In genomic region chr5:127833999-127834953, GRCh38 we compare ENCODE assay signal across 11 cellular contexts.
DNase-seq lines count a peak whose midpoint lies in the region; ATAC-seq and TF ChIP-seq lines count a peak whose summit lies in the region.
"Had no signal": no experiment of that assay in that cellular context is flagged by ENCODE, and none has a peak within 500 bp of the region (broad histone marks: within the 10 kb centered on the region; RNA-seq: fewer than 3 reads in every experiment).

No MANE protein-coding gene starts in this region.

- no peak overlapping the region for H3K9ac ChIP-seq in endodermal cell (ENCODE audit: extremely low read depth, low read length, poor library complexity, severe bottlenecking)

- no peak overlapping the region for H3K27ac Mint-ChIP-seq in endodermal cell
- no peak overlapping the region for H3K27ac Mint-ChIP-seq in effector memory CD8-positive, alpha-beta T cell
- no peak overlapping the region for H3K27ac Mint-ChIP-seq in activated CD4-positive, alpha-beta T cell treated with anti-CD3 and anti-CD28 coated beads, Interleukin-2, amount 10 ng/mL, durations not matched to agents 24 days and 14 days

- H3K4me1 Mint-ChIP-seq in endodermal cell, result peaks cover 11% of the 10 kb centered on the region
- H3K4me1 Mint-ChIP-seq in effector memory CD8-positive, alpha-beta T cell (ENCODE audit: low read depth in 2 of 2), result peaks cover 0 to 8% of the 10 kb centered on the region in 2 donors
- H3K4me1 Mint-ChIP-seq in activated CD4-positive, alpha-beta T cell treated with anti-CD3 and anti-CD28 coated beads, Interleukin-2, amount 10 ng/mL, durations not matched to agents 24 days and 14 days, result peaks cover 4% of the 10 kb centered on the region

- H3K9me3 Mint-ChIP-seq in endodermal cell, result peaks cover 18% of the 10 kb centered on the region
- H3K9me3 Mint-ChIP-seq in effector memory CD8-positive, alpha-beta T cell, result no peaks in the 10 kb centered on the region
- peaks cover 5% of the 10 kb centered on the region for H3K9me3 Mint-ChIP-seq in activated CD4-positive, alpha-beta T cell treated with anti-CD3 and anti-CD28 coated beads, Interleukin-2, amount 10 ng/mL, durations not matched to agents 24 days and 14 days

- peak overlapping the region; percentile 29 for H3K27ac ChIP-seq in endodermal cell (ENCODE audit: low read depth, low read length)

- H3K4me3 ChIP-seq in endodermal cell (ENCODE audit: low read length), result no peak overlapping the region

- peaks cover 19% of the 10 kb centered on the region for H3K9me3 ChIP-seq in endodermal cell (ENCODE audit: control insufficient read depth, low read length)

- H3K4me3 Mint-ChIP-seq in endodermal cell, result no peak overlapping the region
- no peak overlapping the region for H3K4me3 Mint-ChIP-seq in effector memory CD8-positive, alpha-beta T cell
- H3K4me3 Mint-ChIP-seq in activated CD4-positive, alpha-beta T cell treated with anti-CD3 and anti-CD28 coated beads, Interleukin-2, amount 10 ng/mL, durations not matched to agents 24 days and 14 days, result no peak overlapping the region

- ATAC-seq in GM19467 (IDR thresholded peaks at IDR 0.05; ENCODE audit: unreplicated experiment), result peak; percentile 57
- ATAC-seq in stimulated activated naive CD8-positive, alpha-beta T cell treated with anti-CD3 and anti-CD28 coated beads, Interleukin-15, Interleukin-2, amounts not matched to agents 100 U/mL and 50 U/mL, for 24 hours, result no peak
- ATAC-seq in effector memory CD8-positive, alpha-beta T cell (replicated peaks), result no peak
- no peak for ATAC-seq in GM18505 (IDR thresholded peaks at IDR 0.05; ENCODE audit: unreplicated experiment)

- H3K36me3 ChIP-seq in endodermal cell (ENCODE audit: control insufficient read depth, insufficient read depth, low read length), result no peaks in the 10 kb centered on the region

- TF ChIP-seq POLR2A in GM18505 (IDR thresholded peaks at IDR 0.05; ENCODE audit: borderline replicate concordance, extremely low read depth, insufficient read depth, insufficient read length), result no peak

- 89 to 91% methylated on average over 3 to 7 of the region's 7 CpGs for WGBS in endodermal cell (ENCODE audit: insufficient coverage in 1 of 2, insufficient read length in 1 of 2), 2 experiments

- in situ Hi-C loops in Caki2 (cut with HindIII; ENCODE audit: low pct_unique_long_range_greater_than_20kb, low sequenced_read_pairs), result no loop called here

- H3K36me3 Mint-ChIP-seq in endodermal cell (ENCODE audit: low read depth), result no peaks in the 10 kb centered on the region
- H3K36me3 Mint-ChIP-seq in effector memory CD8-positive, alpha-beta T cell (ENCODE audit: insufficient read depth), result no peaks in the 10 kb centered on the region
- no peaks in the 10 kb centered on the region for H3K36me3 Mint-ChIP-seq in activated CD4-positive, alpha-beta T cell treated with anti-CD3 and anti-CD28 coated beads, Interleukin-2, amount 10 ng/mL, durations not matched to agents 24 days and 14 days (ENCODE audit: low read depth)

- peaks cover 2% of the 10 kb centered on the region for H3K4me1 ChIP-seq in endodermal cell (ENCODE audit: control insufficient read depth, insufficient read depth, low read length)

- TF ChIP-seq CTCF in endodermal cell (conservative IDR thresholded peaks at IDR 0.05), result no peak

- H3K27me3 Mint-ChIP-seq in endodermal cell (ENCODE audit: insufficient read depth), result no peaks in the 10 kb centered on the region
- H3K27me3 Mint-ChIP-seq in effector memory CD8-positive, alpha-beta T cell, result peaks cover 0 to under 1% of the 10 kb centered on the region in 2 donors
- peaks cover 24% of the 10 kb centered on the region for H3K27me3 Mint-ChIP-seq in activated CD4-positive, alpha-beta T cell treated with anti-CD3 and anti-CD28 coated beads, Interleukin-2, amount 10 ng/mL, durations not matched to agents 24 days and 14 days

- intact Hi-C loops in activated CD4-positive, alpha-beta T cell treated with anti-CD3 and anti-CD28 coated beads, Interleukin-2, amount 10 ng/mL, durations not matched to agents 24 days and 14 days (cut with micrococcal nuclease), result no loop called here

- DNase-seq in Caki2 (ENCODE audit: low read depth), result peak; percentile 89
- DNase-seq in HT-29 (ENCODE audit: low spot score), result peak; percentile 73
- DNase-seq in endodermal cell, result no peak
- DNase-seq in stimulated activated naive CD8-positive, alpha-beta T cell treated with anti-CD3 and anti-CD28 coated beads, Interleukin-15, Interleukin-2, amounts not matched to agents 100 U/mL and 50 U/mL, for 24 hours, result no peak
- DNase-seq in effector memory CD8-positive, alpha-beta T cell, result no peak
- no peak for DNase-seq in activated CD4-positive, alpha-beta T cell treated with anti-CD3 and anti-CD28 coated beads, Interleukin-2, amount 10 ng/mL, durations not matched to agents 24 days and 14 days
- DNase-seq: activated CD8-positive, alpha-beta memory T cell treated with anti-CD3 and anti-CD28 coated beads, Interleukin-2, amount 50 U/mL, for 4 hours; DMS79 treated with DMSO at 0.1 percent for 48 hours; stimulated activated CD4-positive, alpha-beta T cell treated with anti-CD3 and anti-CD28 coated beads, Interleukin-4, amount 100 ng/mL, for 24 hours had no signal

- H3K27me3 ChIP-seq in endodermal cell (ENCODE audit: control insufficient read depth, insufficient read depth, low read length, poor library complexity, severe bottlenecking), result no peaks in the 10 kb centered on the region

Comparison
In these comparisons a context has a peak if more than half of its experiments do, and no peak if none do; other contexts are left out.
1. DNase-seq: peak in Caki2 (single experiment) and HT-29 (single experiment); none in endodermal cell (single experiment), stimulated activated naive CD8-positive, alpha-beta T cell treated with anti-CD3 and anti-CD28 coated beads, Interleukin-15, Interleukin-2, amounts not matched to agents 100 U/mL and 50 U/mL, for 24 hours (single experiment), effector memory CD8-positive, alpha-beta T cell (0 of 3) and activated CD4-positive, alpha-beta T cell treated with anti-CD3 and anti-CD28 coated beads, Interleukin-2, amount 10 ng/mL, durations not matched to agents 24 days and 14 days (single experiment).